Comparison of ENCODE assay signal across 1 cellular context in genomic region chr12:27333311-27334009, GRCh38.
TF ChIP-seq lines count a peak whose summit lies in the region.

No MANE protein-coding gene starts in this region.

TF ChIP-seq in SK-N-SH, 30 proteins besides CTCF, POLR2A, EP300 and RAD21 (continued from another document):
- TF ChIP-seq REST (IDR thresholded peaks at IDR 0.05; ENCODE audit: low read depth, low read length) (no peak), MAX (IDR thresholded peaks at IDR 0.05; ENCODE audit: low read depth) (no peak), EZH2phosphoT487 (IDR thresholded peaks at IDR 0.05; ENCODE audit: borderline replicate concordance, low read depth) (no peak), SIN3A (IDR thresholded peaks at IDR 0.05; ENCODE audit: borderline replicate concordance, low read depth, low read length) (no peak), RXRA (IDR thresholded peaks at IDR 0.05; ENCODE audit: borderline replicate concordance, low read depth) (no peak), SMC3 (IDR thresholded peaks at IDR 0.05; ENCODE audit: low read depth, low read length) (no peak), GATA2 (CRISPR knock-in tag; IDR thresholded peaks at IDR 0.05) (no peak), USF2 (IDR thresholded peaks at IDR 0.05; ENCODE audit: borderline replicate concordance, low read depth, low read length) (no peak), POLR2AphosphoS5 (IDR thresholded peaks at IDR 0.05; ENCODE audit: low read depth, low read length) (no peak), MXI1 (IDR thresholded peaks at IDR 0.05; ENCODE audit: low read depth, low read length) (no peak), TEAD4 (IDR thresholded peaks at IDR 0.05; ENCODE audit: borderline replicate concordance, insufficient read depth) (no peak), NFIC (IDR thresholded peaks at IDR 0.05; ENCODE audit: borderline replicate concordance) (no peak), USF1 (IDR thresholded peaks at IDR 0.05; ENCODE audit: borderline replicate concordance, low read depth) (no peak)
